10 cellular contexts compared by ENCODE assay signal in the genomic region with DNA sequence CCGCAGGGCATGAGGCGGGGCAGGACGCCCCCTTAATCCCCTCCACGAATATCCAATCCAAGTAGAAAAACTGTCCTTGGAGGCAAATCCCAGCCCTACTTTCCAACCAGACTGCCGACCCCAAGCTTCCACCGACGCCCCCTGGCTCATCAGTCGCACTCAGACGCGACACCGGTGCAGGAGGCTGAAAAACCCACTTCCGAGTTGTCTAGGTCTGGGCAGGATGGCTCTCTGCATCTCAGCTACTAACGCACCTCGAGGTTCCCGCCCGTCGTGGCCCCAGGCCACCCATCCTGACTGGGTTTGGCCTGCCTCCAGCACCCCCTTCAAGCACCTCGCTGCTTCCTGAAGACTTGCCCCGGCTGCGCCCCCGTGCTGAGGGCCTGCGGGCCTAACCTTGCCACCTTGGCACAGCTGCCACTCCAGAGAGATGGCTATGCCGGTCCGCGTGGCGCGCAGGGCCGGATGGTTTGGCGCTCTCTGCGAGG. TPM values are rescaled to one million over a fixed set of nuclear protein-coding genes. Genes with fewer than 3 reads are reported as not detected.
DNase-seq lines count a peak whose midpoint lies in the region; ATAC-seq and TF ChIP-seq lines count a peak whose summit lies in the region.
"Had no signal": no experiment of that assay in that cellular context is flagged by ENCODE, and none has a peak within 500 bp of the region (broad histone marks: within the 10 kb centered on the region; RNA-seq: fewer than 3 reads in every experiment).

No MANE protein-coding gene starts in this region.

- DNase-seq in activated T-cell treated with anti-CD3 and anti-CD28 coated beads, Interleukin-2, amount 50 U/mL, for 24 hours = no peak
- DNase-seq in activated T-cell treated with anti-CD3 and anti-CD28 coated beads, Interleukin-2, amount 50 U/mL, for 1 hour = no peak
- DNase-seq in endodermal cell = peak; percentile 80
- no peak for DNase-seq in naive thymus-derived CD4-positive, alpha-beta T cell
- no peak for DNase-seq in GOT3 (lab: John Stamatoyannopoulos, UW)
- DNase-seq in stimulated activated naive CD4-positive, alpha-beta T cell treated with Interleukin-2 at 50 U/mL for 16 hours (lab: John Stamatoyannopoulos, UW) = no peak
- DNase-seq: activated CD8-positive, alpha-beta memory T cell treated with anti-CD3 and anti-CD28 coated beads, Interleukin-2, amount 50 U/mL, for 4 hours; CD4-positive, CD25-positive, alpha-beta regulatory T cell had no signal

- peak overlapping the region; percentile 64 for H3K4me3 Mint-ChIP-seq in activated T-cell treated with anti-CD3 and anti-CD28 coated beads, Interleukin-2, amount 50 U/mL, for 24 hours
- peak overlapping the region; percentile 86 for H3K4me3 Mint-ChIP-seq in endodermal cell
- peak overlapping the region; percentile 64 to 87 (median 78) for H3K4me3 Mint-ChIP-seq in naive thymus-derived CD4-positive, alpha-beta T cell

- peaks cover 63% of the 10 kb centered on the region for H3K27me3 Mint-ChIP-seq in activated T-cell treated with anti-CD3 and anti-CD28 coated beads, Interleukin-2, amount 50 U/mL, for 24 hours
- H3K27me3 Mint-ChIP-seq in endodermal cell (ENCODE audit: insufficient read depth) = peaks cover 38% of the 10 kb centered on the region
- peaks cover 54 to 72% (median 57%) of the 10 kb centered on the region in 5 donors for H3K27me3 Mint-ChIP-seq in naive thymus-derived CD4-positive, alpha-beta T cell

- H3K4me3 ChIP-seq in endodermal cell (ENCODE audit: low read length) = peak overlapping the region; percentile 98
- H3K4me3 ChIP-seq in naive thymus-derived CD4-positive, alpha-beta T cell (ENCODE audit: low read length) = no peak overlapping the region
- H3K4me3 ChIP-seq in urinary bladder (ENCODE audit: low read depth, low read length) = peak overlapping the region; percentile 58

- H3K9me3 ChIP-seq in endodermal cell (ENCODE audit: control insufficient read depth, low read length) = no peaks in the 10 kb centered on the region
- H3K9me3 ChIP-seq in naive thymus-derived CD4-positive, alpha-beta T cell (ENCODE audit: control insufficient read depth in 2 of 3, low read length in 3 of 3) = no peaks in the 10 kb centered on the region

- H3K4me1 ChIP-seq in endodermal cell (ENCODE audit: control insufficient read depth, insufficient read depth, low read length) = peaks cover 14% of the 10 kb centered on the region
- H3K4me1 ChIP-seq in naive thymus-derived CD4-positive, alpha-beta T cell (ENCODE audit: control insufficient read depth in 2 of 2, insufficient read depth in 2 of 2, low read length in 2 of 2) = no peaks in the 10 kb centered on the region
- H3K4me1 ChIP-seq in urinary bladder (ENCODE audit: insufficient read depth) = peaks cover 2% of the 10 kb centered on the region

- CTCF ChIA-PET in naive thymus-derived CD4-positive, alpha-beta T cell (lab: Charles Lee) = no interaction called here

- 48 to 55% methylated on average over 18 to 30 of the region's 30 CpGs for WGBS in endodermal cell (ENCODE audit: insufficient coverage in 1 of 2, insufficient read length in 1 of 2), 2 experiments
- WGBS in urinary bladder = 49% methylated on average over 30 of the region's 30 CpGs

- POLR2A ChIA-PET in naive thymus-derived CD4-positive, alpha-beta T cell (lab: Charles Lee) = no interaction called here

- intact Hi-C loops in naive thymus-derived CD4-positive, alpha-beta T cell (cut with micrococcal nuclease) = no loop called here

- no peaks in the 10 kb centered on the region for H3K9me3 Mint-ChIP-seq in activated T-cell treated with anti-CD3 and anti-CD28 coated beads, Interleukin-2, amount 50 U/mL, for 24 hours
- H3K9me3 Mint-ChIP-seq in endodermal cell = no peaks in the 10 kb centered on the region
- peaks cover 0 to 1% (median 0%) of the 10 kb centered on the region in 11 donors for H3K9me3 Mint-ChIP-seq in naive thymus-derived CD4-positive, alpha-beta T cell
- H3K9me3 Mint-ChIP-seq: CD4-positive, CD25-positive, alpha-beta regulatory T cell had no signal

- no peak overlapping the region for H3K27ac Mint-ChIP-seq in activated T-cell treated with anti-CD3 and anti-CD28 coated beads, Interleukin-2, amount 50 U/mL, for 24 hours
- peak overlapping the region; percentile 86 for H3K27ac Mint-ChIP-seq in endodermal cell
- H3K27ac Mint-ChIP-seq in naive thymus-derived CD4-positive, alpha-beta T cell = no peak overlapping the region

- ATAC-seq in naive thymus-derived CD4-positive, alpha-beta T cell = peak; percentile 31
- no peak for ATAC-seq in GM19455 (IDR thresholded peaks at IDR 0.05; ENCODE audit: unreplicated experiment)

- H3K4me1 Mint-ChIP-seq in activated T-cell treated with anti-CD3 and anti-CD28 coated beads, Interleukin-2, amount 50 U/mL, for 24 hours (ENCODE audit: low read depth) = peaks cover 17% of the 10 kb centered on the region
- peaks cover 40% of the 10 kb centered on the region for H3K4me1 Mint-ChIP-seq in endodermal cell
- peaks cover 7 to 20% (median 15%) of the 10 kb centered on the region in 7 donors for H3K4me1 Mint-ChIP-seq in naive thymus-derived CD4-positive, alpha-beta T cell

- no peak for TF ChIP-seq CTCF in endodermal cell (conservative IDR thresholded peaks at IDR 0.05)

- no peaks in the 10 kb centered on the region for H3K36me3 Mint-ChIP-seq in activated T-cell treated with anti-CD3 and anti-CD28 coated beads, Interleukin-2, amount 50 U/mL, for 24 hours (ENCODE audit: low read depth)
- H3K36me3 Mint-ChIP-seq in endodermal cell (ENCODE audit: low read depth) = peaks cover 27% of the 10 kb centered on the region
- no peaks in the 10 kb centered on the region for H3K36me3 Mint-ChIP-seq in naive thymus-derived CD4-positive, alpha-beta T cell
- H3K36me3 Mint-ChIP-seq: CD4-positive, CD25-positive, alpha-beta regulatory T cell had no signal

- no peaks in the 10 kb centered on the region for H3K27me3 ChIP-seq in endodermal cell (ENCODE audit: control insufficient read depth, insufficient read depth, low read length, poor library complexity, severe bottlenecking)
- peaks cover 0 to 6% of the 10 kb centered on the region in 2 donors for H3K27me3 ChIP-seq in naive thymus-derived CD4-positive, alpha-beta T cell (ENCODE audit: control insufficient read depth in 2 of 2, insufficient read depth in 2 of 2, low read length in 2 of 2)

- H3K9ac ChIP-seq in endodermal cell (ENCODE audit: extremely low read depth, low read length, poor library complexity, severe bottlenecking) = no peak overlapping the region

- H3K36me3 ChIP-seq in endodermal cell (ENCODE audit: control insufficient read depth, insufficient read depth, low read length) (peaks cover 22% of the 10 kb centered on the region), urinary bladder (ENCODE audit: insufficient read depth) (no peaks in the 10 kb centered on the region)
- no peaks in the 10 kb centered on the region for H3K36me3 ChIP-seq in naive thymus-derived CD4-positive, alpha-beta T cell (ENCODE audit: control insufficient read depth in 2 of 3, insufficient read depth in 3 of 3, low read length in 3 of 3)

- H3K27ac ChIP-seq in endodermal cell (ENCODE audit: low read depth, low read length) (no peak overlapping the region), urinary bladder (ENCODE audit: low read depth) (no peak overlapping the region)
- no peak overlapping the region for H3K27ac ChIP-seq in naive thymus-derived CD4-positive, alpha-beta T cell (ENCODE audit: low read depth, low read length)

RNA-seq across cellular contexts. Expression of gene RGMA, which starts 15.5 kb away (rescaled TPM):
- total RNA-seq in endodermal cell = 10 to 100 TPM; 37.7 to 67.1 TPM
- 64.3 TPM for polyA plus RNA-seq in endodermal cell (2013, experiment 1 of 2)
- polyA plus RNA-seq in endodermal cell (2013, experiment 2 of 2) = 48.1 TPM
- 1 to 10 TPM in 1 of 5 experiments, not detected in 4; 1.1 TPM for total RNA-seq in naive thymus-derived CD4-positive, alpha-beta T cell
- not detected for polyA plus RNA-seq in naive thymus-derived CD4-positive, alpha-beta T cell
- total RNA-seq in urinary bladder = 3.4 TPM
- 13.6 TPM for polyA plus RNA-seq in urinary bladder
- polyA plus RNA-seq: CD4-positive, CD25-positive, alpha-beta regulatory T cell had no signal
